In the genomic region with DNA sequence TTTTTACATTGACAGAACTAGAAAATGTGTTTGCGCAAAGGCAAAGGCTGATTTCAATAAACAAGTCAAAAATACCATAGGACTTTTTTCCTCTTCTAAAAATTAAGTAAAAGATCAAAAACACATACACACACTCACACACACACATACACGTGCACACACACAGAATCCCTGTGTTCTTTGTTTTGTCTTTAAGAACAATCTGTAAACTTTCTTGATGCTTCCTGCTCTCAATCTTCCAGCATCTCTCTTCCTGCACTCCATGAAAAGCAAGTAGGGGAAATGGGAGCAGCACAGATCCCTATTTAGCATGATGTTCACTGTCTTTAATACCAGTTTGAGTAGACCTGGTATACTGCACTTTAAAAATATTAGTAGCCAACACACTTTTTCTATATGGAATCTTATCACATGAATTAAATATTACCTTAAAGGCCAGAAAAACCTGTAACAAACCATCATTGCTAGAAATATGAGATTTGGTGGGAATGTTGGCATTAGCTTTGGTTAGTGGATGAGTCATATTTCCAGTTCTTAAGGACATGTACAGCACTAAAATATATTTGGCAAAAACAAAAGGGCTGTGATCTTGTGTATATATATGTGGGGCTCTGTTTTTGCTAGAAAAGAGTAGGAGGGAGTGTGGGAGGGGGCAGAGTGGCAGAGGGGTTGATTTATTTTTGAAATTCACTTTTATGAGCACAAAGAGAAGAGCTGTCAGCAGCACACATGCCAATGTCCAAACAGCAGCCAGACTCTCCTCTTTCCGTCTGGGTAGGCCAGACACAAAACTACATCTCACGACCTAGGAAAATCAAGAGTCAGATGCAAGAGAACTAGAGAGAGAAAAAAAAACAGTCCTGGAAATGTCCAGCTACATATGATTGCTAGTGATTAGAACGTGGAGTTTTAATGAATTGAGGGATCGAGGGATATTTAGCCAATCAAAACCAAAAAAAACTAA, we compare ENCODE assay signal across 11 cellular contexts. TPM values are rescaled to one million over a fixed set of nuclear protein-coding genes. Genes with fewer than 3 reads are reported as not detected.
DNase-seq lines count a peak whose midpoint lies in the region; ATAC-seq and TF ChIP-seq lines count a peak whose summit lies in the region.
"Had no signal": no experiment of that assay in that cellular context is flagged by ENCODE, and none has a peak within 500 bp of the region (broad histone marks: within the 10 kb centered on the region; RNA-seq: fewer than 3 reads in every experiment).

No MANE protein-coding gene starts in this region.

- H3K4me2 ChIP-seq in osteoblast (ENCODE audit: insufficient read depth, low read length), result peak overlapping the region; percentile 91

- POLR2A ChIA-PET in Caco-2 (lab: Charles Lee), result no interaction called here

- H3K9me3 Mint-ChIP-seq in Caco-2 (ENCODE audit: unreplicated experiment), result no peaks in the 10 kb centered on the region

- H3K4me1 Mint-ChIP-seq in Caco-2 (ENCODE audit: low read depth, unreplicated experiment), result peaks cover 31% of the 10 kb centered on the region

- CTCF ChIA-PET in Caco-2 (lab: Charles Lee), result interaction anchor here (0.6 to 1.7 kb wide), 8 partner anchors 10 to 1168 kb away, joined by 3 to 5 read pairs (median 4); no protein-coding TSS in a partner anchor

- H3K36me3 ChIP-seq in Caco-2 (ENCODE audit: control insufficient read depth, insufficient read depth, low read length), result no peaks in the 10 kb centered on the region
- no peaks in the 10 kb centered on the region for H3K36me3 ChIP-seq in esophagus muscularis mucosa
- no peaks in the 10 kb centered on the region for H3K36me3 ChIP-seq in osteoblast (ENCODE audit: insufficient read depth, low read length)

- H3K27ac Mint-ChIP-seq in Caco-2 (ENCODE audit: unreplicated experiment), result peak overlapping the region; percentile 66
- H3K27ac Mint-ChIP-seq: CD4-positive, CD25-positive, alpha-beta regulatory T cell had no signal

- TF ChIP-seq POLR2A in esophagus muscularis mucosa (IDR thresholded peaks at IDR 0.05; ENCODE audit: low read depth) (no peak), GM18505 (IDR thresholded peaks at IDR 0.05; ENCODE audit: borderline replicate concordance, extremely low read depth, insufficient read depth, insufficient read length) (no peak)

- peaks cover 23% of the 10 kb centered on the region for H3K4me1 ChIP-seq in Caco-2
- H3K4me1 ChIP-seq in esophagus muscularis mucosa, result peaks cover 43 to 67% (median 61%) of the 10 kb centered on the region in 4 donors
- H3K4me1 ChIP-seq in osteoblast (ENCODE audit: insufficient read depth, low read length), result peaks cover 46% of the 10 kb centered on the region

- TF ChIP-seq CTCF in Caco-2 (IDR thresholded peaks at IDR 0.05; ENCODE audit: insufficient read depth in 1 of 2, low read depth in 1 of 2, low read length in 1 of 2, severe bottlenecking in 1 of 2, unreplicated experiment in 1 of 2), result no peak
- no peak for TF ChIP-seq CTCF in esophagus muscularis mucosa (IDR thresholded peaks at IDR 0.05)
- TF ChIP-seq CTCF in osteoblast (IDR thresholded peaks at IDR 0.05; ENCODE audit: extremely low read depth, low read depth, low read length), result no peak

- no peak for DNase-seq in Caco-2
- peak; percentile 58 for DNase-seq in RPMI7951 (ENCODE audit: low read depth)
- no peak for DNase-seq in esophagus muscularis mucosa (ENCODE audit: extremely low spot score)
- DNase-seq in osteoblast (ENCODE audit: insufficient read length, low spot score, missing footprints), result peak; percentile 68
- no peak for DNase-seq in NCI-H1436 (lab: John Stamatoyannopoulos, UW)
- DNase-seq in inferior parietal cortex (ENCODE audit: extremely low spot score), result no peak
- DNase-seq: activated CD4-positive, alpha-beta T cell treated with anti-CD3 and anti-CD28 coated beads, Interleukin-2, amount 50 U/mL, for 48 hours; CD4-positive, CD25-positive, alpha-beta regulatory T cell; occipital lobe had no signal

- ATAC-seq in GM18505 (IDR thresholded peaks at IDR 0.05; ENCODE audit: unreplicated experiment) (no peak), HG03521 (IDR thresholded peaks at IDR 0.05; ENCODE audit: unreplicated experiment) (no peak)

- H3K9me3 ChIP-seq in Caco-2 (no peaks in the 10 kb centered on the region), esophagus muscularis mucosa (no peaks in the 10 kb centered on the region), osteoblast (ENCODE audit: low read depth, low read length) (no peaks in the 10 kb centered on the region)

- no peak overlapping the region for H2AFZ ChIP-seq in osteoblast (ENCODE audit: low read length)

- peaks cover 19% of the 10 kb centered on the region for H3K36me3 Mint-ChIP-seq in Caco-2 (ENCODE audit: insufficient read depth, unreplicated experiment)
- H3K36me3 Mint-ChIP-seq: CD4-positive, CD25-positive, alpha-beta regulatory T cell had no signal

- peaks cover 43% of the 10 kb centered on the region for H4K20me1 ChIP-seq in osteoblast (ENCODE audit: insufficient read depth, low read length)

- no peak overlapping the region for H3K4me3 Mint-ChIP-seq in Caco-2 (ENCODE audit: unreplicated experiment)
- H3K4me3 Mint-ChIP-seq: CD4-positive, CD25-positive, alpha-beta regulatory T cell had no signal

- no peaks in the 10 kb centered on the region for H3K27me3 ChIP-seq in Caco-2 (replicated peaks; ENCODE audit: control insufficient read depth, insufficient read depth, low read length)
- H3K27me3 ChIP-seq in esophagus muscularis mucosa, result no peaks in the 10 kb centered on the region
- H3K27me3 ChIP-seq in osteoblast (ENCODE audit: insufficient read depth, low read length), result no peaks in the 10 kb centered on the region

- BruUV-seq in Caco-2 (replicated peaks; lab: Mats Ljungman, UMichigan), result no TSS peak

- H3K27me3 Mint-ChIP-seq in Caco-2 (ENCODE audit: insufficient read depth, unreplicated experiment), result no peaks in the 10 kb centered on the region

- H3K27ac ChIP-seq in esophagus muscularis mucosa (replicated peaks in 1 of 4) (peak overlapping the region; percentile 41 to 63 (median 60)), osteoblast (ENCODE audit: low read depth, low read length) (peak overlapping the region; percentile 32)

- H3K4me3 ChIP-seq in Caco-2 (ENCODE audit: low read depth, low read length) (no peak overlapping the region), esophagus muscularis mucosa (peak overlapping the region in 1 of 4 donors; percentile 4), osteoblast (ENCODE audit: insufficient read depth, low read length) (no peak overlapping the region)

- WGBS in esophagus muscularis mucosa, result 52% methylated on average over 6 of the region's 6 CpGs

- TF ChIP-seq EP300 in esophagus muscularis mucosa (IDR thresholded peaks at IDR 0.05), result no peak

- H3K79me2 ChIP-seq in osteoblast (ENCODE audit: insufficient read depth, low read length), result peaks cover 92% of the 10 kb centered on the region

- intact Hi-C loops in Caco-2 (cut with micrococcal nuclease; ENCODE audit: unreplicated experiment) (loop anchor here (1.0 to 10.0 kb wide), 6 partner anchors 11 to 551 kb away; no protein-coding TSS in a partner anchor), esophagus muscularis mucosa (cut with DNase I) (loop anchor here (10.0 kb wide), 1 partner anchor 181 kb away; no protein-coding TSS in a partner anchor)

RNA-seq across cellular contexts. Expression of gene PTPRK, which starts 4.6 kb away (rescaled TPM):
- 94.4 and 97.3 TPM in 2 replicates for total RNA-seq in Caco-2 (2022)
- total RNA-seq in RPMI7951 (2014; rRNA removed; shearing (Covaris generic)), result 56.7 and 69.4 TPM in 2 replicates
- total RNA-seq in esophagus muscularis mucosa, result 10 to 100 TPM; 36.8 to 53.1 (median 43.8) TPM
- 153 and 165 TPM in 2 replicates for total RNA-seq in osteoblast

Comparison
In these comparisons a context has a peak if more than half of its experiments do, and no peak if none do; other contexts are left out.
1. DNase-seq: peak in RPMI7951 (single experiment) and osteoblast (single experiment); none in Caco-2 (0 of 2), esophagus muscularis mucosa (single experiment), NCI-H1436 (single experiment) and inferior parietal cortex (single experiment).